1 cellular context compared by ENCODE assay signal in genomic region chr20:34145280-34145819, GRCh38.
TF ChIP-seq lines count a peak whose summit lies in the region.

No MANE protein-coding gene starts in this region.

TF ChIP-seq in GM12878, 131 proteins besides CTCF, POLR2A, EP300 and RAD21 (continued from another document):
- TF ChIP-seq NKRF (conservative IDR thresholded peaks at IDR 0.05) = no peak
- 0 out of 2 replicates have a peak, but pooled peaks have one; percentile 40 for TF ChIP-seq NR2F1 (conservative IDR thresholded peaks at IDR 0.05)
- no peak for TF ChIP-seq NBN (IDR thresholded peaks at IDR 0.05)
